ENCODE assay signal across 9 cellular contexts in the genomic region with DNA sequence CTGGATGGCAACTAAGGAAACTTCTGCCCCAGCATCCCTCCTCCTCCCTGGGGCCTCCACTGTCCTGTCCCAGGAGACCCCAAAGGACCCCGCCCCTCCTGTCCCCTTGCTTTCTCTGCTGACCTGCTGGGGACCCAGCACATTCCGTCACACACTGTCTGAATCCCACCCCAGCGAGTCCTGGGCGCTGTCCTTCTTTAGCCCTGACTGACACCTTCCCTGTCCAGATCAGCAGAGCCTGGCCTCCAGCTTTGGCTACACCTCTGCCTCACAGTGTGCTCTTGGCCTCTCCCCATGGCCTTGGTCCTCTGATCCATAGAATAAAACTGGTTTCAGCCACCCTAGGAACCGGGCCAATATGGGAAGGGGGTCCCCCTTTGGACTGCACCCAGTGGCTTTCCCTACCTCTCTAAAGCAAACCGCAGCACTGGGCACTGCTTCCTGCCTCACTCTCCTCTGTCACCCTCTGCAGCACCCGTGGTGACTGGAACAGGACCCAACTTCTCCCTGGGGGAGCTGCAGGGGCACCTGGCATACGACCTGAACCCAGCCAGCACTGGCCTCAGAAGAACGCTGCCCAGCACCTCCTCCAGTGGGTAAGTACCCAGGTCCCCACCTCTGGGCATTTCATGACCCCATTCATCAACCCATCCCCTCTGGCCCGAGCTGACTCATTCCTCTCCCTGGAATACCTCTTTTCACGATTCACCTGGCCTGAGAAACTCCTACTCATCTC. TPM values are rescaled to one million over a fixed set of nuclear protein-coding genes. Genes with fewer than 3 reads are reported as not detected.
DNase-seq lines count a peak whose midpoint lies in the region; ATAC-seq and TF ChIP-seq lines count a peak whose summit lies in the region.
"Had no signal": no experiment of that assay in that cellular context is flagged by ENCODE, and none has a peak within 500 bp of the region (broad histone marks: within the 10 kb centered on the region; RNA-seq: fewer than 3 reads in every experiment).

No MANE protein-coding gene starts in this region.

- 88 to 90% methylated on average over 11 of the region's 11 CpGs for WGBS in esophagus, 2 donors
- WGBS in psoas muscle, 3 donors: 87 to 93% (median 89%) methylated on average over 11 of the region's 11 CpGs
- no CpG with 5 or more reads among the region's 11 CpGs for WGBS in mesendoderm (ENCODE audit: extremely low coverage, insufficient coverage, low lambda C conversion rate)

- H2BK120ac ChIP-seq in mesendoderm (ENCODE audit: low read depth, low read length): no peak overlapping the region

- H2BK15ac ChIP-seq in mesendoderm (replicated peaks; ENCODE audit: low read depth): no peak overlapping the region

- H3K23ac ChIP-seq in mesendoderm (ENCODE audit: low read length): no peak overlapping the region

- H3K18ac ChIP-seq in mesendoderm (ENCODE audit: low read length): no peak overlapping the region

- no peak overlapping the region for H4K8ac ChIP-seq in mesendoderm (ENCODE audit: low read depth, low read length)

- H3K27me3 ChIP-seq in DOHH2 (ENCODE audit: control insufficient read depth, low read length) (no peaks in the 10 kb centered on the region), Peyer's patch (no peaks in the 10 kb centered on the region), esophagus (ENCODE audit: control insufficient read depth in 1 of 2, insufficient read depth in 2 of 2, low read length in 2 of 2) (no peaks in the 10 kb centered on the region), psoas muscle (ENCODE audit: insufficient read depth in 3 of 3, low read length in 2 of 3) (no peaks in the 10 kb centered on the region), mesendoderm (ENCODE audit: insufficient read depth, low read length, poor library complexity) (no peaks in the 10 kb centered on the region)

- H3K9me3 ChIP-seq in DOHH2 (ENCODE audit: control insufficient read depth, insufficient read depth, low read length) (peaks cover 5% of the 10 kb centered on the region; the same call in 1 of the 2 replicates), Peyer's patch (no peaks in the 10 kb centered on the region), esophagus (ENCODE audit: control insufficient read depth in 2 of 2, insufficient read depth in 1 of 2, low read depth in 1 of 2, low read length in 1 of 2) (no peaks in the 10 kb centered on the region), psoas muscle (no peaks in the 10 kb centered on the region)

- H3K9me2 ChIP-seq in DOHH2 (replicated peaks; ENCODE audit: control insufficient read depth, low read length): no peaks in the 10 kb centered on the region

- H3K4me3 ChIP-seq in DOHH2 (ENCODE audit: low read length) (peak overlapping the region; percentile 91), Peyer's patch (peak overlapping the region in 2 of 4 donors; percentile 56 to 63), esophagus (ENCODE audit: low read depth in 1 of 2, low read length in 2 of 2) (no peak overlapping the region), psoas muscle (peak overlapping the region; percentile 62), mesendoderm (ENCODE audit: low read length) (no peak overlapping the region)

- intact Hi-C loops in psoas muscle (cut with DNase I): loop anchor here (5.0 kb wide), 1 partner anchor 87 kb away; no protein-coding TSS in a partner anchor

- DNase-seq in Peyer's patch: no peak
- DNase-seq in psoas muscle: peak in 1 of 2 donors; percentile 50
- no peak for DNase-seq in NCI-H446 (lab: John Stamatoyannopoulos, UW)
- DNase-seq in SIG-M5 (lab: John Stamatoyannopoulos, UW): no peak
- no peak for DNase-seq in mesendoderm

- no peak overlapping the region for H3K4ac ChIP-seq in mesendoderm (ENCODE audit: low read depth, low read length)

- no peaks in the 10 kb centered on the region for H3F3A ChIP-seq in DOHH2 (ENCODE audit: control insufficient read depth, insufficient read depth)

- H3K27ac ChIP-seq in DOHH2 (ENCODE audit: low read depth, low read length) (no peak overlapping the region), Peyer's patch (peak overlapping the region; percentile 82 to 88 (median 88)), esophagus (ENCODE audit: low read depth in 2 of 2, low read length in 1 of 2) (peak overlapping the region; percentile 83 to 94), psoas muscle (peak overlapping the region; percentile 90), mesendoderm (ENCODE audit: low read depth, low read length) (no peak overlapping the region)

- H3K56ac ChIP-seq in mesendoderm (ENCODE audit: low read length): no peak overlapping the region

- H3K9ac ChIP-seq in mesendoderm (ENCODE audit: low read length): no peak overlapping the region

- no peak overlapping the region for H2AK5ac ChIP-seq in mesendoderm (ENCODE audit: low read length)

- no peak overlapping the region for H2BK5ac ChIP-seq in mesendoderm (ENCODE audit: low read length)

- no peaks in the 10 kb centered on the region for H4K20me1 ChIP-seq in DOHH2 (ENCODE audit: control insufficient read depth, insufficient read depth, low read depth, low read length)

- TF ChIP-seq CTCF in DOHH2 (IDR thresholded peaks at IDR 0.05; ENCODE audit: low read depth, low read length, poor library complexity, severe bottlenecking) (no peak), Peyer's patch (IDR thresholded peaks at IDR 0.05) (no peak), psoas muscle (IDR thresholded peaks at IDR 0.05) (no peak)

- no peak overlapping the region for H4K5ac ChIP-seq in mesendoderm (ENCODE audit: low read length)

- no peak for TF ChIP-seq POLR2A in Peyer's patch (IDR thresholded peaks at IDR 0.05)

- H3K79me1 ChIP-seq in mesendoderm (ENCODE audit: low read length): no peaks in the 10 kb centered on the region

- H3K4me1 ChIP-seq in DOHH2 (ENCODE audit: control insufficient read depth, low read length): peaks cover 17% of the 10 kb centered on the region
- H3K4me1 ChIP-seq in Peyer's patch: peaks cover 0 to 19% (median 4%) of the 10 kb centered on the region in 4 donors
- peaks cover 3 to 15% of the 10 kb centered on the region in 2 donors for H3K4me1 ChIP-seq in esophagus (ENCODE audit: control insufficient read depth in 2 of 2, insufficient read depth in 2 of 2, low read length in 1 of 2)
- peaks cover 40% of the 10 kb centered on the region for H3K4me1 ChIP-seq in psoas muscle
- H3K4me1 ChIP-seq in mesendoderm (ENCODE audit: control insufficient read depth, low read depth, low read length): peaks cover 2% of the 10 kb centered on the region

- H3K36me3 ChIP-seq in DOHH2 (ENCODE audit: control insufficient read depth, low read length): no peaks in the 10 kb centered on the region
- peaks cover 0 to 27% (median 0%) of the 10 kb centered on the region in 3 donors for H3K36me3 ChIP-seq in Peyer's patch
- H3K36me3 ChIP-seq in esophagus (ENCODE audit: control insufficient read depth in 2 of 2, insufficient read depth in 2 of 2, low read length in 1 of 2): peaks cover 0 to 26% of the 10 kb centered on the region in 2 donors
- peaks cover 5 to 71% of the 10 kb centered on the region in 2 donors for H3K36me3 ChIP-seq in psoas muscle (ENCODE audit: insufficient read depth in 1 of 2, low read depth in 1 of 2)
- H3K36me3 ChIP-seq in mesendoderm (ENCODE audit: control insufficient read depth, insufficient read depth, low read length): no peaks in the 10 kb centered on the region

- peak overlapping the region; percentile 93 for H3K4me2 ChIP-seq in DOHH2 (ENCODE audit: low read length)
- H3K4me2 ChIP-seq in mesendoderm (ENCODE audit: low read length): no peak overlapping the region

- ATAC-seq in psoas muscle (no peak), HG03565 (IDR thresholded peaks at IDR 0.05; ENCODE audit: unreplicated experiment) (no peak)

- H3K79me2 ChIP-seq in DOHH2 (ENCODE audit: control insufficient read depth, low read length) (no peaks in the 10 kb centered on the region), mesendoderm (ENCODE audit: control insufficient read depth, insufficient read depth, low read length) (no peaks in the 10 kb centered on the region)

RNA-seq across cellular contexts. Expression of a gene that starts 46.4 kb away (rescaled TPM):
- 1,000 to 10,000 TPM in 1 of 4 donors, 100 to 1,000 TPM in 2, 10 to 100 TPM in 1; 75.9 to 1,153 (median 771) TPM for total RNA-seq in Peyer's patch
- polyA plus RNA-seq in esophagus: under 1 TPM; 0.02 to 0.29 TPM
- total RNA-seq in psoas muscle: not detected
- polyA plus RNA-seq in psoas muscle: under 1 TPM; 0.10 to 0.53 (median 0.49) TPM
- 6.4 TPM for polyA plus RNA-seq in mesendoderm (2013, experiment 1 of 2)
- polyA plus RNA-seq in mesendoderm (2013, experiment 2 of 2): 5.3 TPM
- total RNA-seq: mononuclear cell had no signal

RNA-seq across cellular contexts. Expression of a gene that starts 49.3 kb away (rescaled TPM):
- 10 to 100 TPM in 1 of 4 donors, 1 to 10 TPM in 1, not detected in 2; 5.4 to 11.0 TPM for total RNA-seq in Peyer's patch
- not detected for polyA plus RNA-seq in esophagus
- not detected for total RNA-seq in psoas muscle
- not detected for polyA plus RNA-seq in psoas muscle
- polyA plus RNA-seq in mesendoderm (2013, experiment 1 of 2): not detected
- not detected for polyA plus RNA-seq in mesendoderm (2013, experiment 2 of 2)
- total RNA-seq: mononuclear cell had no signal

Comparison
In these comparisons a context has a peak if more than half of its experiments do, and no peak if none do; other contexts are left out.
1. H3K27ac ChIP-seq: peak in Peyer's patch (4 of 4), esophagus (2 of 2) and psoas muscle (single experiment); none in DOHH2 (single experiment) and mesendoderm (single experiment).
2. H3K4me3 ChIP-seq: peak in DOHH2 (single experiment) and psoas muscle (single experiment); none in esophagus (0 of 2) and mesendoderm (single experiment).
3. RNA of a gene that starts 46.4 kb away (total RNA-seq): 75.9 to 1,153 TPM in Peyer's patch; not detected in psoas muscle; every median in the first group is over 10 times any median in the second.